ENCODE assay signal across 8 cellular contexts in the genomic region with DNA sequence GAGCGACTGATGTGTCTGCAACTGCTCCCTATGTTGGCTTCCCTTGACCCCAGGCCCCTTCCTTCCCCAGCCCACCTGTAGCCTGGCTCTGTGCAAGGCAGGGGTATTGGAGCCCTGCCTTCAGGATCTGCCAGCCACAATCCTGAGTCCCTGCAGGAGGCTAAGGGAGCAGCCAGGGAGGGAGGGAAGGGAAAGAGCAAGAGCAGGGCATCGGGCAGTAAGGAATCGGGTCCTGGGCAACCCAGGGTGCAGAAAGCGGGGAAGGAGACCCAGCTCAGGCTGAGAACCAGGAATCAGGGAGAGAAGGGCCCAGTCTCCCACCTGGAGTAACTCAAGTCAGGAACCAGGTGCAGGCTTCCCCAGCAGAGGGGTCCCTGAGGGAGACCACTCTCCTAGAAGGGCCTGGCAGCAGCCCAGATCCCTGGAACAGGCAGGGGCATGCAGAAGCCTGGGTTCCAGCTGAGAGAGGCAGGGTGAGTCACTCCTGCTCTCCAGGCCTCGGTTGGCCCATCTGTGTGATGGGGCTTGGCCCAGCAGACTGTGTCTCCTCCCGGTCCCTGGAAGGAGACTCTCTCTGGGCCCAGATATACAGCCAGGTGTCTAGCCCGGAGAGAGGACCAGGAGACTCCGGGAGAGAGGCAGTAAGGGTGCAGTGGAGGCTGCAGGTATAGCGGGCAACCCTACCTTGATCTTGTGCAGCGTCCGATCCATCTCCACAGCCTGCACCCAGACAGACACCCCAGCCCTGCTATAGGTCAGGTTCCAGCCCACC. TPM values are rescaled to one million over a fixed set of nuclear protein-coding genes. Genes with fewer than 3 reads are reported as not detected.
DNase-seq lines count a peak whose midpoint lies in the region; ATAC-seq and TF ChIP-seq lines count a peak whose summit lies in the region.

No MANE protein-coding gene starts in this region.

- DNase-seq in AG09309 (ENCODE audit: low read depth) (no peak), IMR-90 (no peak), dorsolateral prefrontal cortex (no peak), GM19238 (ENCODE audit: insufficient read length, low spot score) (no peak), GM03348 (ENCODE audit: low spot score) (no peak), hypothalamus (lab: John Stamatoyannopoulos, UW) (no peak)
- no peak for DNase-seq in naive thymus-derived CD8-positive, alpha-beta T cell
- no peak for DNase-seq in activated CD4-positive, CD25-positive, alpha-beta regulatory T cell (lab: John Stamatoyannopoulos, UW)

- no peak overlapping the region for H2BK5ac ChIP-seq in IMR-90 (ENCODE audit: low read depth, low read length, poor library complexity, severe bottlenecking)

- H3K4me1 ChIP-seq in IMR-90 (ENCODE audit: control insufficient read depth, insufficient read depth, low read length), result peaks cover 6% of the 10 kb centered on the region

- peak overlapping the region; percentile 23 to 88 (median 78) for H3K4me3 Mint-ChIP-seq in naive thymus-derived CD8-positive, alpha-beta T cell

- H3K4me2 ChIP-seq in IMR-90 (ENCODE audit: low read depth, low read length), result peak overlapping the region; percentile 63; the same call in 1 of the 2 replicates

- WGBS in IMR-90 (ENCODE audit: extremely low coverage in 2 of 2, insufficient read length in 1 of 2), 2 experiments, result 80% methylated on average over 1 of the region's 11 CpGs; no CpG with 5 or more reads in 1 of the 2 experiments

- no peak overlapping the region for H3K27ac ChIP-seq in IMR-90 (ENCODE audit: insufficient read depth, low read length)
- peak overlapping the region in 44 of 59 donors; percentile 9 to 89 (median 59) for H3K27ac ChIP-seq in dorsolateral prefrontal cortex

- H3K14ac ChIP-seq in IMR-90 (replicated peaks; ENCODE audit: low read depth, low read length), result no peak overlapping the region

- H3K36me3 ChIP-seq in IMR-90 (ENCODE audit: control insufficient read depth, insufficient read depth, low read length), result no peaks in the 10 kb centered on the region

- H3K36me3 Mint-ChIP-seq in naive thymus-derived CD8-positive, alpha-beta T cell, result no peaks in the 10 kb centered on the region

- H4K91ac ChIP-seq in IMR-90 (ENCODE audit: insufficient read depth, low read depth, low read length), result no peak overlapping the region

- no peak overlapping the region for H3K9ac ChIP-seq in IMR-90 (ENCODE audit: low read depth, low read length)

- TF ChIP-seq CTCF in AG09309 (IDR thresholded peaks at IDR 0.05; ENCODE audit: control insufficient read depth, insufficient read depth, low read depth, low read length, missing control alignments) (no peak), IMR-90 (conservative IDR thresholded peaks at IDR 0.05; ENCODE audit: low read depth, low read length) (no peak), dorsolateral prefrontal cortex (IDR thresholded peaks at IDR 0.05 in 54 of 56, conservative IDR thresholded peaks at IDR 0.05 in 2 of 56; ENCODE audit: low read depth in 1 of 56, partially characterized antibody in 56 of 56) (no peak)

- H2AK5ac ChIP-seq in IMR-90 (ENCODE audit: low read depth, low read length), result no peak overlapping the region; the same call in 1 of the 2 replicates

- H2AFZ ChIP-seq in IMR-90 (replicated peaks; ENCODE audit: low read length, poor library complexity), result peak overlapping the region; percentile 74

- no peak for ATAC-seq in IMR-90 (ENCODE audit: low read depth)
- no peak for ATAC-seq in naive thymus-derived CD8-positive, alpha-beta T cell

- no peak overlapping the region for H2BK20ac ChIP-seq in IMR-90 (ENCODE audit: low read depth, low read length)

- peaks cover 16 to 38% (median 29%) of the 10 kb centered on the region in 4 donors for H3K4me1 Mint-ChIP-seq in naive thymus-derived CD8-positive, alpha-beta T cell

- TF ChIP-seq POLR2A in IMR-90 (IDR thresholded peaks at IDR 0.05; ENCODE audit: low read depth, low read length), result no peak

- no peak overlapping the region for H2BK15ac ChIP-seq in IMR-90 (ENCODE audit: low read depth, low read length)

- H3K9me3 ChIP-seq in IMR-90 (ENCODE audit: control insufficient read depth, insufficient read depth, low read length), result no peaks in the 10 kb centered on the region

- H3K56ac ChIP-seq in IMR-90 (ENCODE audit: extremely low read depth, insufficient read depth, low read length), result no peak overlapping the region

- H3K27ac Mint-ChIP-seq in naive thymus-derived CD8-positive, alpha-beta T cell, result peak overlapping the region in 4 of 10 donors; percentile 7 to 54 (median 19)

- no peak overlapping the region for H2BK120ac ChIP-seq in IMR-90 (ENCODE audit: low read depth, low read length)

- no peak overlapping the region for H3K4ac ChIP-seq in IMR-90 (ENCODE audit: low read depth, low read length)

- H4K5ac ChIP-seq in IMR-90 (ENCODE audit: low read depth, low read length), result no peak overlapping the region; the same call in 1 of the 2 replicates

- no peaks in the 10 kb centered on the region for H3K9me3 Mint-ChIP-seq in naive thymus-derived CD8-positive, alpha-beta T cell

- H3K27me3 ChIP-seq in IMR-90 (ENCODE audit: control insufficient read depth, insufficient read depth, low read length) (peaks cover 4% of the 10 kb centered on the region; the same call in 1 of the 2 replicates), dorsolateral prefrontal cortex (no peaks in the 10 kb centered on the region)

- POLR2A ChIA-PET in IMR-90 (lab: Charles Lee; ENCODE audit: unreplicated experiment), result no interaction called here
- POLR2A ChIA-PET in naive thymus-derived CD8-positive, alpha-beta T cell (lab: Charles Lee), result interaction anchor here (0.9 to 2.2 kb wide), 5 partner anchors 12 to 58 kb away, joined by 3 to 7 read pairs (median 4); partner anchors contain the start of gene ARAP1

- H3K4me3 ChIP-seq in AG09309 (ENCODE audit: control insufficient read depth, low read depth, low read length) (peak overlapping the region; percentile 45), IMR-90 (ENCODE audit: insufficient read depth, low read depth, low read length) (peak overlapping the region; percentile 48), dorsolateral prefrontal cortex (peak overlapping the region; percentile 42 to 80 (median 67))

- no peaks in the 10 kb centered on the region for H3K79me1 ChIP-seq in IMR-90 (ENCODE audit: low read depth in 1 of 2, low read length in 2 of 2)

- CTCF ChIA-PET in IMR-90 (lab: Yijun Ruan, JAX), result no interaction called here

- H4K8ac ChIP-seq in IMR-90 (ENCODE audit: low read depth in 2 of 2, low read length in 2 of 2), result no peak overlapping the region

- no peaks in the 10 kb centered on the region for H3K27me3 Mint-ChIP-seq in naive thymus-derived CD8-positive, alpha-beta T cell

- no peak for TF ChIP-seq RAD21 in IMR-90 (IDR thresholded peaks at IDR 0.05; ENCODE audit: low read length)

- no peaks in the 10 kb centered on the region for H4K20me1 ChIP-seq in IMR-90 (ENCODE audit: insufficient read depth, low read length)

- dilution Hi-C loops in IMR-90 (cut with HindIII; ENCODE audit: low sequenced_read_pairs, unreplicated experiment), result no loop called here

- H3K18ac ChIP-seq in IMR-90 (ENCODE audit: low read depth, low read length), result no peak overlapping the region

- in situ Hi-C loops in IMR-90 (cut with MboI; ENCODE audit: low sequenced_read_pairs), result no loop called here

- BruUV-seq in IMR-90 (replicated peaks; lab: Mats Ljungman, UMichigan), result no TSS peak

- peak overlapping the region; percentile 34; the same call in 1 of the 2 replicates for H3K23ac ChIP-seq in IMR-90 (ENCODE audit: low read depth, low read length)

- no peaks in the 10 kb centered on the region for H3K9me1 ChIP-seq in IMR-90 (ENCODE audit: insufficient read depth, low read length)

- peak overlapping the region; percentile 86 for H2AK9ac ChIP-seq in IMR-90 (replicated peaks; ENCODE audit: low read depth, low read length, poor library complexity)

- intact Hi-C loops in IMR-90 (cut with micrococcal nuclease) (no loop called here), dorsolateral prefrontal cortex (cut with DNase I) (no loop called here)

TF ChIP-seq in IMR-90, 13 proteins besides CTCF, POLR2A, EP300 and RAD21:
- TF ChIP-seq NFE2L2 (IDR thresholded peaks at IDR 0.05; ENCODE audit: low read depth, low read length) (no peak), FOS (IDR thresholded peaks at IDR 0.05; ENCODE audit: low read depth, low read length) (no peak), MXI1 (IDR thresholded peaks at IDR 0.05; ENCODE audit: borderline replicate concordance, low read depth, low read length) (no peak), SMC3 (IDR thresholded peaks at IDR 0.05; ENCODE audit: low read depth, low read length) (no peak)

RNA-seq across cellular contexts. Expression of gene STARD10, which starts 13.4 kb away (rescaled TPM):
- total RNA-seq in IMR-90 (2012; rRNA removed) (22.2 and 23.8 TPM in 2 replicates), dorsolateral prefrontal cortex (100 to 1,000 TPM in 2 of 120 experiments, 10 to 100 TPM in 118; 31.5 to 113 (median 51.1) TPM)
- 32.9 and 37.4 TPM in 2 replicates for polyA plus RNA-seq in IMR-90 (2012; rRNA removed)
- polyA plus RNA-seq in IMR-90 (2012; cell fraction: cytosol; rRNA removed), result 51.8 and 54.8 TPM in 2 replicates
- 18.7 and 29.9 TPM in 2 replicates for polyA plus RNA-seq in IMR-90 (2012; cell fraction: nucleus; rRNA removed; ENCODE audit: low replicate concordance)
- total RNA-seq in naive thymus-derived CD8-positive, alpha-beta T cell, result 10 to 100 TPM; 11.8 to 15.6 TPM
- polyA plus RNA-seq in naive thymus-derived CD8-positive, alpha-beta T cell, result 10 to 100 TPM; 13.5 to 16.3 (median 14.9) TPM

RNA-seq across cellular contexts. Expression of gene ARAP1, which starts 28.3 kb away (rescaled TPM):
- total RNA-seq in IMR-90 (2012; rRNA removed) (37.6 and 38.0 TPM in 2 replicates), dorsolateral prefrontal cortex (100 to 1,000 TPM in 8 of 120 experiments, 10 to 100 TPM in 112; 42.2 to 126 (median 68.6) TPM)
- polyA plus RNA-seq in IMR-90 (2012; rRNA removed), result 59.4 and 63.1 TPM in 2 replicates
- 42.2 and 63.5 TPM in 2 replicates for polyA plus RNA-seq in IMR-90 (2012; cell fraction: cytosol; rRNA removed)
- polyA plus RNA-seq in IMR-90 (2012; cell fraction: nucleus; rRNA removed; ENCODE audit: low replicate concordance), result 119 and 357 TPM in 2 replicates
- total RNA-seq in naive thymus-derived CD8-positive, alpha-beta T cell, result 100 to 1,000 TPM; 155 to 166 TPM
- polyA plus RNA-seq in naive thymus-derived CD8-positive, alpha-beta T cell, result 10 to 100 TPM; 14.7 to 40.0 (median 27.6) TPM

RNA-seq across cellular contexts. Expression of gene ATG16L2, which starts 33.7 kb away (rescaled TPM):
- total RNA-seq in IMR-90 (2012; rRNA removed) (1.3 and 1.4 TPM in 2 replicates), dorsolateral prefrontal cortex (10 to 100 TPM; 17.7 to 47.0 (median 30.9) TPM)
- polyA plus RNA-seq in IMR-90 (2012; rRNA removed), result 12.2 and 12.7 TPM in 2 replicates
- 2.9 and 5.8 TPM in 2 replicates for polyA plus RNA-seq in IMR-90 (2012; cell fraction: cytosol; rRNA removed)
- 186 and 227 TPM in 2 replicates for polyA plus RNA-seq in IMR-90 (2012; cell fraction: nucleus; rRNA removed; ENCODE audit: low replicate concordance)
- 100 to 1,000 TPM; 156 to 157 TPM for total RNA-seq in naive thymus-derived CD8-positive, alpha-beta T cell
- polyA plus RNA-seq in naive thymus-derived CD8-positive, alpha-beta T cell, result 10 to 100 TPM in 2 of 3 donors, 1 to 10 TPM in 1; 9.9 to 12.1 (median 11.6) TPM
